15 cellular contexts compared by ENCODE assay signal in genomic region chr11:46906596-46906995, GRCh38. TPM values are rescaled to one million over a fixed set of nuclear protein-coding genes. Genes with fewer than 3 reads are reported as not detected.
DNase-seq lines count a peak whose midpoint lies in the region; TF ChIP-seq lines count a peak whose summit lies in the region.
"Had no signal": no experiment of that assay in that cellular context is flagged by ENCODE, and none has a peak within 500 bp of the region (broad histone marks: within the 10 kb centered on the region; RNA-seq: fewer than 3 reads in every experiment).

No MANE protein-coding gene starts in this region.

- no peak overlapping the region for H3K4me3 ChIP-seq in cardiac muscle cell
- no peak overlapping the region for H3K4me3 ChIP-seq in mesodermal cell (ENCODE audit: extremely low read depth, insufficient read depth, low read length, poor library complexity, severe bottlenecking)
- H3K4me3 ChIP-seq: uterus had no signal

- H3K9me3 ChIP-seq in cardiac muscle cell (ENCODE audit: low read depth) (no peaks in the 10 kb centered on the region), mesodermal cell (ENCODE audit: control insufficient read depth, low read length) (no peaks in the 10 kb centered on the region)
- H3K9me3 ChIP-seq: uterus had no signal

- H3K36me3 Mint-ChIP-seq in dendritic cell treated with granulocyte-macrophage colony-stimulating factor and Interleukin-4, amounts not matched to agents 40 ng/mL and 50 ng/mL, for 4 days (ENCODE audit: low read depth): no peaks in the 10 kb centered on the region

- H3K4me1 Mint-ChIP-seq in dendritic cell treated with granulocyte-macrophage colony-stimulating factor and Interleukin-4, amounts not matched to agents 40 ng/mL and 50 ng/mL, for 4 days (ENCODE audit: low read depth): peaks cover 7% of the 10 kb centered on the region

- TF ChIP-seq CTCF in cardiac muscle cell (IDR thresholded peaks at IDR 0.05; ENCODE audit: low read depth, low read length): no peak

- no peaks in the 10 kb centered on the region for H3K27me3 ChIP-seq in cardiac muscle cell
- H3K27me3 ChIP-seq: uterus had no signal

- H3K27ac Mint-ChIP-seq in dendritic cell treated with granulocyte-macrophage colony-stimulating factor and Interleukin-4, amounts not matched to agents 40 ng/mL and 50 ng/mL, for 4 days: peak overlapping the region; percentile 15
- H3K27ac Mint-ChIP-seq: HFFc6 had no signal

- H3K9me3 Mint-ChIP-seq in dendritic cell treated with granulocyte-macrophage colony-stimulating factor and Interleukin-4, amounts not matched to agents 40 ng/mL and 50 ng/mL, for 4 days: no peaks in the 10 kb centered on the region
- H3K9me3 Mint-ChIP-seq: HFFc6 had no signal

- H3K27me3 Mint-ChIP-seq in dendritic cell treated with granulocyte-macrophage colony-stimulating factor and Interleukin-4, amounts not matched to agents 40 ng/mL and 50 ng/mL, for 4 days: peaks cover 16% of the 10 kb centered on the region

- WGBS in mesodermal cell (ENCODE audit: insufficient coverage in 2 of 2), 2 experiments: 9 to 14% methylated on average over 8 to 13 of the region's 13 CpGs

- H3K27ac ChIP-seq in cardiac muscle cell (peak overlapping the region; percentile 89), mesodermal cell (ENCODE audit: low read depth, low read length, severe bottlenecking) (peak overlapping the region; percentile 89), temporal lobe (ENCODE audit: low read depth, low read length) (peak overlapping the region; percentile 84)
- H3K27ac ChIP-seq: epithelial cell of prostate, uterus had no signal

- intact Hi-C loops in cardiac septum (cut with DNase I): no loop called here
- intact Hi-C loops in dendritic cell treated with granulocyte-macrophage colony-stimulating factor and Interleukin-4, amounts not matched to agents 40 ng/mL and 50 ng/mL, for 4 days (cut with micrococcal nuclease): no loop called here

- H3K36me3 ChIP-seq in cardiac muscle cell: no peaks in the 10 kb centered on the region
- H3K36me3 ChIP-seq in mesodermal cell (ENCODE audit: control insufficient read depth, insufficient read depth, low read length): peaks cover 10% of the 10 kb centered on the region
- H3K36me3 ChIP-seq: uterus had no signal

- peaks cover 16% of the 10 kb centered on the region for H3K4me1 ChIP-seq in cardiac muscle cell (ENCODE audit: low read depth)
- H3K4me1 ChIP-seq in mesodermal cell (ENCODE audit: control insufficient read depth, insufficient read depth, low read length, poor library complexity, severe bottlenecking): peaks cover 38% of the 10 kb centered on the region
- H3K4me1 ChIP-seq: uterus had no signal

- no peak overlapping the region for H3K4me3 Mint-ChIP-seq in dendritic cell treated with granulocyte-macrophage colony-stimulating factor and Interleukin-4, amounts not matched to agents 40 ng/mL and 50 ng/mL, for 4 days
- H3K4me3 Mint-ChIP-seq: HFFc6 had no signal

- DNase-seq in cardiac muscle cell (ENCODE audit: low read depth in 1 of 2, low spot score in 1 of 2) (peak in 1 of 2 donors; percentile 85), cardiac septum (ENCODE audit: low spot score) (no peak), NCI-H2171 (lab: John Stamatoyannopoulos, UW) (no peak), NCI-H146 (lab: John Stamatoyannopoulos, UW) (no peak)
- no peak for DNase-seq in stimulated activated CD4-positive, alpha-beta T cell treated with anti-CD3 and anti-CD28 coated beads, Interleukin-4, amount 100 ng/mL, for 4 hours
- DNase-seq: amniotic stem cell, DMS79 treated with DMSO at 0.1 percent for 48 hours, HFFc6, PC-3, small intestine, uterus had no signal

RNA-seq across cellular contexts. Expression of gene LRP4, which starts 11.8 kb away (rescaled TPM):
- total RNA-seq in cardiac muscle cell: 14.6 and 19.2 TPM in 2 replicates
- 14.6 and 15.9 TPM in 2 replicates for polyA plus RNA-seq in cardiac muscle cell
- 26.8 TPM for total RNA-seq in cardiac septum
- polyA plus RNA-seq in mesodermal cell (2013, experiment 1 of 2): 32.8 TPM
- 24.7 TPM for polyA plus RNA-seq in mesodermal cell (2013, experiment 2 of 2)
- total RNA-seq in temporal lobe: 14.5 TPM

RNA-seq across cellular contexts. Expression of gene CSTPP1, which starts 30.0 kb away (rescaled TPM):
- total RNA-seq in cardiac muscle cell (46.4 and 49.7 TPM in 2 replicates), cardiac septum (13.2 TPM), temporal lobe (44.5 TPM)
- polyA plus RNA-seq in cardiac muscle cell: 81.6 and 83.6 TPM in 2 replicates
- 51.4 TPM for polyA plus RNA-seq in mesodermal cell (2013, experiment 1 of 2)
- 43.1 TPM for polyA plus RNA-seq in mesodermal cell (2013, experiment 2 of 2)
